In genomic region chr10:75407716-75408511, GRCh38 we compare ENCODE assay signal across 8 cellular contexts. TPM values are rescaled to one million over a fixed set of nuclear protein-coding genes. Genes with fewer than 3 reads are reported as not detected.
DNase-seq lines count a peak whose midpoint lies in the region; ATAC-seq and TF ChIP-seq lines count a peak whose summit lies in the region.
"Had no signal": no experiment of that assay in that cellular context is flagged by ENCODE, and none has a peak within 500 bp of the region (broad histone marks: within the 10 kb centered on the region; RNA-seq: fewer than 3 reads in every experiment).

No MANE protein-coding gene starts in this region.

- no peak overlapping the region for H3K27ac Mint-ChIP-seq in stimulated activated effector memory CD8-positive, alpha-beta T cell treated with anti-CD3 and anti-CD28 coated beads, Interleukin-12 subunit alpha, Interleukin-12 subunit beta, amount 100 ng/mL, for 72 hours

- H3K4me3 Mint-ChIP-seq in stimulated activated effector memory CD8-positive, alpha-beta T cell treated with anti-CD3 and anti-CD28 coated beads, Interleukin-12 subunit alpha, Interleukin-12 subunit beta, amount 100 ng/mL, for 72 hours: peak overlapping the region; percentile 63

- H3K27ac ChIP-seq in HL-60 (replicated peaks) (no peak overlapping the region), adrenal gland (peak overlapping the region; percentile 13 to 91 (median 77)), iPS-20b (ENCODE audit: low read length) (no peak overlapping the region)

- H3K9ac ChIP-seq in iPS-20b (ENCODE audit: low read depth, low read length): no peak overlapping the region

- H3K4me3 ChIP-seq in HL-60 (replicated peaks; ENCODE audit: insufficient read depth, low read length) (peak overlapping the region; percentile 92), adrenal gland (peak overlapping the region in 2 of 4 donors; percentile 68 to 96), iPS-20b (ENCODE audit: low read length) (peak overlapping the region; percentile 75; the same call in 1 of the 2 replicates)

- intact Hi-C loops in adrenal gland (cut with DNase I): loop anchor here (10.0 kb wide), 4 partner anchors 57 to 517 kb away; no protein-coding TSS in a partner anchor

- TF ChIP-seq CTCF in HL-60 (IDR thresholded peaks at IDR 0.05; ENCODE audit: insufficient read depth, low read length): no peak
- no peak for TF ChIP-seq CTCF in adrenal gland (IDR thresholded peaks at IDR 0.05)

- WGBS in adrenal gland, 4 donors: 25 to 38% (median 35%) methylated on average over 45 to 68 of the region's 68 CpGs

- H3K9me3 Mint-ChIP-seq in stimulated activated effector memory CD8-positive, alpha-beta T cell treated with anti-CD3 and anti-CD28 coated beads, Interleukin-12 subunit alpha, Interleukin-12 subunit beta, amount 100 ng/mL, for 72 hours: peaks cover 2% of the 10 kb centered on the region

- no peak for ATAC-seq in stimulated activated effector memory CD8-positive, alpha-beta T cell treated with anti-CD3 and anti-CD28 coated beads, Interleukin-12 subunit alpha, Interleukin-12 subunit beta, amount 100 ng/mL, for 72 hours
- no peak for ATAC-seq in HG02678 (IDR thresholded peaks at IDR 0.05; ENCODE audit: unreplicated experiment)

- no peaks in the 10 kb centered on the region for H3K27me3 ChIP-seq in HL-60 (ENCODE audit: insufficient read depth, poor library complexity, severe bottlenecking)
- H3K27me3 ChIP-seq in adrenal gland: no peaks in the 10 kb centered on the region
- H3K27me3 ChIP-seq in iPS-20b (ENCODE audit: insufficient read depth, low read length): peaks cover 100% of the 10 kb centered on the region

- DNase-seq in HL-60 (ENCODE audit: low read depth in 1 of 2, low spot score in 1 of 2) (no peak), adrenal gland (peak; percentile 58 to 80 (median 63)), COR-L47 (lab: John Stamatoyannopoulos, UW) (no peak), NCI-H2196 treated with DMSO at 0.1 percent for 48 hours (lab: John Stamatoyannopoulos, UW; ENCODE audit: unreplicated experiment) (no peak)
- DNase-seq in stimulated activated effector memory CD8-positive, alpha-beta T cell treated with anti-CD3 and anti-CD28 coated beads, Interleukin-12 subunit alpha, Interleukin-12 subunit beta, amount 100 ng/mL, for 72 hours (ENCODE audit: low spot score in 2 of 2): no peak

- no peak for TF ChIP-seq POLR2A in adrenal gland (IDR thresholded peaks at IDR 0.05)

- H3K36me3 ChIP-seq in adrenal gland (replicated peaks in 1 of 2): no peaks in the 10 kb centered on the region
- H3K36me3 ChIP-seq in iPS-20b (ENCODE audit: insufficient read depth, low read depth, low read length): no peaks in the 10 kb centered on the region

- peaks cover 25% of the 10 kb centered on the region for H3K4me1 Mint-ChIP-seq in stimulated activated effector memory CD8-positive, alpha-beta T cell treated with anti-CD3 and anti-CD28 coated beads, Interleukin-12 subunit alpha, Interleukin-12 subunit beta, amount 100 ng/mL, for 72 hours

- no peaks in the 10 kb centered on the region for H3K36me3 Mint-ChIP-seq in stimulated activated effector memory CD8-positive, alpha-beta T cell treated with anti-CD3 and anti-CD28 coated beads, Interleukin-12 subunit alpha, Interleukin-12 subunit beta, amount 100 ng/mL, for 72 hours

- peaks cover 0 to 15% of the 10 kb centered on the region in 2 donors for H3K4me1 ChIP-seq in adrenal gland (replicated peaks in 1 of 2)
- peaks cover 13% of the 10 kb centered on the region for H3K4me1 ChIP-seq in iPS-20b (ENCODE audit: insufficient read depth, low read length)

- H3K9me3 ChIP-seq in adrenal gland (replicated peaks in 1 of 3): no peaks in the 10 kb centered on the region
- peaks cover 5% of the 10 kb centered on the region; the same call in 1 of the 2 replicates for H3K9me3 ChIP-seq in iPS-20b (ENCODE audit: insufficient read depth, low read depth, low read length)

RNA-seq across cellular contexts. Expression of gene ZNF503, which starts 6.3 kb away (rescaled TPM):
- 100 to 1,000 TPM in 1 of 8 donors, 10 to 100 TPM in 7; 39.0 to 129 (median 74.7) TPM for total RNA-seq in adrenal gland
- polyA plus RNA-seq in adrenal gland: 10 to 100 TPM in 2 of 3 donors, 1 to 10 TPM in 1; 6.0 to 40.7 (median 35.0) TPM
- total RNA-seq: T-helper 1 cell treated with Interleukin-12 subunit alpha and Interleukin-12 subunit beta and Interleukin-4 antibody, amounts not matched to agents 30 ng/mL and 1 ng/mL, for 36 hours had no signal

RNA-seq across cellular contexts. Expression of gene LRMDA, which starts 23.5 kb away (rescaled TPM):
- total RNA-seq in adrenal gland: 100 to 1,000 TPM in 1 of 8 donors, 10 to 100 TPM in 7; 30.7 to 102 (median 82.2) TPM
- polyA plus RNA-seq in adrenal gland: 100 to 1,000 TPM in 1 of 3 donors, 10 to 100 TPM in 2; 43.0 to 132 (median 79.7) TPM
- total RNA-seq: T-helper 1 cell treated with Interleukin-12 subunit alpha and Interleukin-12 subunit beta and Interleukin-4 antibody, amounts not matched to agents 30 ng/mL and 1 ng/mL, for 36 hours had no signal

Comparison
In these comparisons a context has a peak if more than half of its experiments do, and no peak if none do; other contexts are left out.
1. DNase-seq: peak in adrenal gland (7 of 7); none in HL-60 (0 of 2), stimulated activated effector memory CD8-positive, alpha-beta T cell treated with anti-CD3 and anti-CD28 coated beads, Interleukin-12 subunit alpha, Interleukin-12 subunit beta, amount 100 ng/mL, for 72 hours (0 of 2), COR-L47 (single experiment) and NCI-H2196 treated with DMSO at 0.1 percent for 48 hours (single experiment).
2. H3K27ac ChIP-seq: peak in adrenal gland (5 of 5); none in HL-60 (single experiment) and iPS-20b (single experiment).